Comparison of ENCODE assay signal across 23 cellular contexts in the genomic region with DNA sequence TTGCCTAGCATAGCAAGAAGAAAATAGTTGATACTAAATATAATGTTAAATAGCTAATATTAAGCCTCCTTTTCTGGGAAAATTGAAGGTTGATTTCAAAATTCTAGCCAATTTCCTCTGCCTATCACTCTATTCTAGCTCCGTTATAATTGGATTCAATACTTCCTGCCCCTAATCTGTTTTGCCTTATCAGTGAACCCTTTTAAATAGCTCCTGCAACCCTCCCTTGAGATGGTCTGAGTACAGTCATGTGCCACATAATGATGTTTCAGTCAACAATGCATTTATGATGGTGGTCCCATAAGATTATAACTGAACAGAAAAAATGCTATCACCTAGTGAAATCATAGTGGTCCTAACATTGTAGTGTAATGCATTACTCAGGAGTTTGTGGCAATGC.
A peak's percentile ranks its signal among the peaks of the same experiment; 100 is the strongest.
DNase-seq lines count a peak whose midpoint lies in the region; ATAC-seq and TF ChIP-seq lines count a peak whose summit lies in the region.
"Had no signal": no experiment of that assay in that cellular context is flagged by ENCODE, and none has a peak within 500 bp of the region (broad histone marks: within the 10 kb centered on the region; RNA-seq: fewer than 3 reads in every experiment).

No MANE protein-coding gene starts in this region.

- no peak overlapping the region for H2AFZ ChIP-seq in SK-N-SH (ENCODE audit: low read depth)

- POLR2A ChIA-PET in SK-N-SH (lab: Yijun Ruan, JAX), result no interaction called here

- no peaks in the 10 kb centered on the region for H3K36me3 ChIP-seq in SK-N-SH (replicated peaks in 1 of 2; ENCODE audit: control insufficient read depth in 1 of 2, insufficient read depth in 2 of 2, low read length in 1 of 2)
- H3K36me3 ChIP-seq: BLaER1 treated with 17β-estradiol and CSF1 and Interleukin-3, amounts not matched to agents 10 nM and 100 nM had no signal

- CTCF ChIA-PET in SK-N-SH (lab: Yijun Ruan, JAX), result no interaction called here

- ATAC-seq in SK-N-SH treated with all-trans-retinoic acid at 6 μM for 48 hours, result no peak
- no peak for ATAC-seq in GM21723 (IDR thresholded peaks at IDR 0.05; ENCODE audit: unreplicated experiment)
- ATAC-seq in left cardiac atrium, result no peak
- ATAC-seq: A549; CD8-positive, alpha-beta T cell; GM12878 had no signal

- H3F3A ChIP-seq in SK-N-SH (replicated peaks; ENCODE audit: insufficient read depth), result no peaks in the 10 kb centered on the region

- DNase-seq in SK-N-SH (peak; percentile 21), NCI-H82 (lab: John Stamatoyannopoulos, UW) (peak; percentile 75), SK-N-DZ (ENCODE audit: low spot score) (peak; percentile 5), left cardiac atrium (no peak)
- DNase-seq in stimulated activated CD4-positive, alpha-beta T cell treated with anti-CD3 and anti-CD28 coated beads, Interleukin-4, amount 100 ng/mL, for 24 hours, result no peak
- DNase-seq: Caco-2; Calu3; CD4-positive, alpha-beta T cell; CD8-positive, alpha-beta T cell; DMS 273 treated with DMSO at 0.1 percent for 48 hours; DMS153; DMS53; DMS79; DND-41; EL; GDM1 had no signal

- H3K27ac ChIP-seq in SK-N-SH (ENCODE audit: low read depth in 2 of 2, low read length in 1 of 2), result no peak overlapping the region
- H3K27ac ChIP-seq: 22Rv1; A549; BLaER1 treated with 17β-estradiol and CSF1 and Interleukin-3, amounts not matched to agents 10 nM and 100 nM; C4-2B had no signal

- H3K9ac ChIP-seq in SK-N-SH, result no peak overlapping the region
- H3K9ac ChIP-seq: BLaER1 treated with 17β-estradiol and CSF1 and Interleukin-3, amounts not matched to agents 10 nM and 100 nM had no signal

- H3K4me2 ChIP-seq in SK-N-SH, result no peak overlapping the region
- H3K4me2 ChIP-seq: A549; BLaER1 treated with 17β-estradiol and CSF1 and Interleukin-3, amounts not matched to agents 10 nM and 100 nM had no signal

- 15% methylated on average over 1 of the region's 1 CpG for WGBS in SK-N-SH (ENCODE audit: low lambda C conversion rate)

- TF ChIP-seq CTCF in SK-N-SH (IDR thresholded peaks at IDR 0.05), result no peak

- TF ChIP-seq EP300 in SK-N-SH (IDR thresholded peaks at IDR 0.05; ENCODE audit: borderline replicate concordance in 1 of 2, low read depth in 1 of 2, low read length in 1 of 2), result no peak

- H4K20me1 ChIP-seq in SK-N-SH (ENCODE audit: insufficient read depth), result no peaks in the 10 kb centered on the region
- H4K20me1 ChIP-seq: BLaER1 treated with 17β-estradiol and CSF1 and Interleukin-3, amounts not matched to agents 10 nM and 100 nM had no signal

- H3K4me3 ChIP-seq in SK-N-SH (ENCODE audit: low read depth in 2 of 2, low read length in 1 of 2), result no peak overlapping the region
- H3K4me3 ChIP-seq: A549; BLaER1 treated with 17β-estradiol and CSF1 and Interleukin-3, amounts not matched to agents 10 nM and 100 nM; GM12878 had no signal

- no peaks in the 10 kb centered on the region for H3K9me3 ChIP-seq in SK-N-SH
- H3K9me3 ChIP-seq: A549; BLaER1 treated with 17β-estradiol and CSF1 and Interleukin-3, amounts not matched to agents 10 nM and 100 nM; Caco-2 had no signal

- intact Hi-C loops in left cardiac atrium (cut with DNase I), result no loop called here

- H3K27me3 ChIP-seq in SK-N-SH (ENCODE audit: insufficient read depth), result no peaks in the 10 kb centered on the region
- H3K27me3 ChIP-seq: BLaER1 treated with 17β-estradiol and CSF1 and Interleukin-3, amounts not matched to agents 10 nM and 100 nM had no signal

- no peaks in the 10 kb centered on the region for H3K79me2 ChIP-seq in SK-N-SH (ENCODE audit: insufficient read depth)

- no peaks in the 10 kb centered on the region for H3K9me2 ChIP-seq in SK-N-SH

- no peaks in the 10 kb centered on the region for H3K4me1 ChIP-seq in SK-N-SH (ENCODE audit: control insufficient read depth in 1 of 2, insufficient read depth in 2 of 2, low read depth in 1 of 2, low read length in 1 of 2)
- H3K4me1 ChIP-seq: A549; BLaER1 treated with 17β-estradiol and CSF1 and Interleukin-3, amounts not matched to agents 10 nM and 100 nM; Caco-2 had no signal

- no peak for TF ChIP-seq RAD21 in SK-N-SH (IDR thresholded peaks at IDR 0.05; ENCODE audit: low read length)

TF ChIP-seq in SK-N-SH, 30 proteins besides CTCF, POLR2A, EP300 and RAD21:
- TF ChIP-seq GATA2 (CRISPR knock-in tag; IDR thresholded peaks at IDR 0.05) (peak; percentile 63), POLR2AphosphoS5 (IDR thresholded peaks at IDR 0.05; ENCODE audit: low read depth, low read length) (no peak)
TF ChIP-seq in SK-N-SH: peak in this region for 1.

TF ChIP-seq in SK-N-SH treated with all-trans-retinoic acid at 6 μM for 48 hours, 23 proteins besides CTCF, POLR2A, EP300 and RAD21:
- TF ChIP-seq GLIS3 (CRISPR knock-in tag; IDR thresholded peaks at IDR 0.05) (no peak), BACH2 (CRISPR knock-in tag; IDR thresholded peaks at IDR 0.05; ENCODE audit: borderline replicate concordance) (no peak), CSDC2 (CRISPR knock-in tag; IDR thresholded peaks at IDR 0.05) (no peak), RARB (CRISPR knock-in tag; IDR thresholded peaks at IDR 0.05) (no peak), ARNTL (CRISPR knock-in tag; IDR thresholded peaks at IDR 0.05; ENCODE audit: borderline replicate concordance, low read depth) (no peak), ZNF565 (CRISPR knock-in tag; conservative IDR thresholded peaks at IDR 0.05; ENCODE audit: low read depth) (no peak)
- TF ChIP-seq, protein P1, sequence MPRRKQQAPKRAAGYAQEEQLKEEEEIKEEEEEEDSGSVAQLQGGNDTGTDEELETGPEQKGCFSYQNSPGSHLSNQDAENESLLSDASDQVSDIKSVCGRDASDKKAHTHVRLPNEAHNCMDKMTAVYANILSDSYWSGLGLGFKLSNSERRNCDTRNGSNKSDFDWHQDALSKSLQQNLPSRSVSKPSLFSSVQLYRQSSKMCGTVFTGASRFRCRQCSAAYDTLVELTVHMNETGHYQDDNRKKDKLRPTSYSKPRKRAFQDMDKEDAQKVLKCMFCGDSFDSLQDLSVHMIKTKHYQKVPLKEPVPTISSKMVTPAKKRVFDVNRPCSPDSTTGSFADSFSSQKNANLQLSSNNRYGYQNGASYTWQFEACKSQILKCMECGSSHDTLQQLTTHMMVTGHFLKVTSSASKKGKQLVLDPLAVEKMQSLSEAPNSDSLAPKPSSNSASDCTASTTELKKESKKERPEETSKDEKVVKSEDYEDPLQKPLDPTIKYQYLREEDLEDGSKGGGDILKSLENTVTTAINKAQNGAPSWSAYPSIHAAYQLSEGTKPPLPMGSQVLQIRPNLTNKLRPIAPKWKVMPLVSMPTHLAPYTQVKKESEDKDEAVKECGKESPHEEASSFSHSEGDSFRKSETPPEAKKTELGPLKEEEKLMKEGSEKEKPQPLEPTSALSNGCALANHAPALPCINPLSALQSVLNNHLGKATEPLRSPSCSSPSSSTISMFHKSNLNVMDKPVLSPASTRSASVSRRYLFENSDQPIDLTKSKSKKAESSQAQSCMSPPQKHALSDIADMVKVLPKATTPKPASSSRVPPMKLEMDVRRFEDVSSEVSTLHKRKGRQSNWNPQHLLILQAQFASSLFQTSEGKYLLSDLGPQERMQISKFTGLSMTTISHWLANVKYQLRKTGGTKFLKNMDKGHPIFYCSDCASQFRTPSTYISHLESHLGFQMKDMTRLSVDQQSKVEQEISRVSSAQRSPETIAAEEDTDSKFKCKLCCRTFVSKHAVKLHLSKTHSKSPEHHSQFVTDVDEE (CRISPR knock-in tag; IDR thresholded peaks at IDR 0.05), result no peak

Comparison
In these comparisons a context has a peak if more than half of its experiments do, and no peak if none do; other contexts are left out.
1. DNase-seq: peak in SK-N-SH (single experiment), NCI-H82 (single experiment) and SK-N-DZ (single experiment); none in stimulated activated CD4-positive, alpha-beta T cell treated with anti-CD3 and anti-CD28 coated beads, Interleukin-4, amount 100 ng/mL, for 24 hours (single experiment) and left cardiac atrium (single experiment).